In the genomic region with DNA sequence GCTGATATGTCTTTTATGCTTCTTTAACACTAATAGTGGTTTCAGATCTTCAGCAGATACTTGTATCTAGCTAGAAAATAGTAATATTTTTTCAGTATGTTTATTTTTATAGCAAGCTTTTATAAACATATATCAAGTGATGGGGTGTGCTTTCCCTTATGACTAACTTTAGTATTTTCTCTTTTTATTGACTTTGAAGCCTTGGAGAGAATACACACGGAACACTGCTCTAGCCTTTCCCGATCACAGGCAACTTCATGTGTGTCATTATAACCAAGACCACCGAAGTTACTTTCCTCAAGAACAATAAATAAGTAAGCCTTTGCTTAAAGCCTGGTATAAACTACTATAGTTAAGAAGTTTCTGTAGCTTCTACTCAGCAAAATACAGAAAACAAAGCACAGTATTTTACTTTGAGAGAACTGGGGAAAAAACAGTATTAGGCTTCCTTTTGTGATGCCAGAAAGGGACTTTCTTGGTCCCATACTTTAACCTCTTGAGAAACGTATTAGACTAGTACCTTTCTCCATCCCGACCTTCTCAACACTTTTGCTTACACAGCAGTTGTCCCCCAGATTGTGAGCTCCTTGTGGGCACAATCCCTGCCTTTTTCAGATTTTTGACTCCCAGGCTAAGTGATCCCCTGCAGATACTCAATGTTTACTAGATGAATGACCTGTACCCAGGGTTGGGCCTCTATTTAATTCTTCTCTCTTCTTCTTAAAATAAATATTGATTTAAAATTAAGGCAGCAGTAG, we compare ENCODE assay signal across 1 cellular context.
TF ChIP-seq lines count a peak whose summit lies in the region.

No MANE protein-coding gene starts in this region.

TF ChIP-seq in endothelial cell of umbilical vein, 7 proteins besides CTCF, POLR2A, EP300 and RAD21:
- TF ChIP-seq EZH2 (IDR thresholded peaks at IDR 0.05; ENCODE audit: borderline replicate concordance, low read depth, low read length, severe bottlenecking): no peak
- no peak for TF ChIP-seq MYC (IDR thresholded peaks at IDR 0.05; ENCODE audit: low read depth, low read length)
- no peak for TF ChIP-seq POLR2AphosphoS5 (IDR thresholded peaks at IDR 0.05; ENCODE audit: insufficient read depth, low read depth, low read length)
- no peak for TF ChIP-seq FOS (IDR thresholded peaks at IDR 0.05; ENCODE audit: borderline replicate concordance, insufficient read depth, low read length)
- TF ChIP-seq JUN (IDR thresholded peaks at IDR 0.05; ENCODE audit: borderline replicate concordance, insufficient read depth, insufficient read length, low read depth): no peak
